In the genomic region with DNA sequence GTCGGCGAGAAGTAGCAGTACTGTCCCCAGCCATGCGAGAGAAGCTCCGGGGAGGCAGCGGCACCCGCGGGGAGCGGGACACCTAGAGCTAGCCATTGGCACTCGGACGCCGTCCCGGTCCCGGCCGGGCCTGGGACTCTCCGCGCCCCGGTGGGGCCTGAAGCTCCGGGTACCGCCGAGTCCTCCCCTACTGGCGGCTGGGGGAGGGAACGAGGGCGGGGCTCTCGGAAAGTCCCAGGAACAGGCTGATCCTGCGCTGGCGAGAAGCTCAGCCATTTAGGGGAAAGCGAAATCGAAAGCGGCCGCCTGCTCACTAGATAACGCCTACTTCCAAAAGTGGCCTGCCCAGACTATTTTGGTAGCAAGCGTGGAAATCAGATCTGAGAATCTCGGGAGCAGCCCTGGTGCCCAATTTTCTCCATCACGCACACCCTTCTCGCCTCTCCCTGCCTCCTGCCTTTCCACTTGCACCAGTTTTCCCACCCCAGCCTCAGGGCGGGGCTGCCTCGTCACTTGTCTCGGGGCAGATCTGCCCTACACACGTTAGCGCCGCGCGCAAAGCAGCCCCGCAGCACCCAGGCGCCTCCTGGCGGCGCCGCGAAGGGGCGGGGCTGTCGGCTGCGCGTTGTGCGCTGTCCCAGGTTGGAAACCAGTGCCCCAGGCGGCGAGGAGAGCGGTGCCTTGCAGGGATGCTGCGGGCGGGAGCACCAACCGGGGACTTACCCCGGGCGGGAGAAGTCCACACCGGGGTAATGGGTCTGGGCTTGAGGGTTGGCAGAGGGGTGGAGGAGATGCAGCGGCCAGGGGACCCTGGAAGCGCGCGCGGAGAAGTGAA, we compare ENCODE assay signal across 8 cellular contexts. TPM values are rescaled to one million over a fixed set of nuclear protein-coding genes. Genes with fewer than 3 reads are reported as not detected.
DNase-seq lines count a peak whose midpoint lies in the region; ATAC-seq, FAIRE-seq and TF ChIP-seq lines count a peak whose summit lies in the region.

A gene (plus strand): TSS at position 652 of the 835 bp plus-strand sequence. CDS start 38 bp downstream, at position 690.
A gene with protein sequence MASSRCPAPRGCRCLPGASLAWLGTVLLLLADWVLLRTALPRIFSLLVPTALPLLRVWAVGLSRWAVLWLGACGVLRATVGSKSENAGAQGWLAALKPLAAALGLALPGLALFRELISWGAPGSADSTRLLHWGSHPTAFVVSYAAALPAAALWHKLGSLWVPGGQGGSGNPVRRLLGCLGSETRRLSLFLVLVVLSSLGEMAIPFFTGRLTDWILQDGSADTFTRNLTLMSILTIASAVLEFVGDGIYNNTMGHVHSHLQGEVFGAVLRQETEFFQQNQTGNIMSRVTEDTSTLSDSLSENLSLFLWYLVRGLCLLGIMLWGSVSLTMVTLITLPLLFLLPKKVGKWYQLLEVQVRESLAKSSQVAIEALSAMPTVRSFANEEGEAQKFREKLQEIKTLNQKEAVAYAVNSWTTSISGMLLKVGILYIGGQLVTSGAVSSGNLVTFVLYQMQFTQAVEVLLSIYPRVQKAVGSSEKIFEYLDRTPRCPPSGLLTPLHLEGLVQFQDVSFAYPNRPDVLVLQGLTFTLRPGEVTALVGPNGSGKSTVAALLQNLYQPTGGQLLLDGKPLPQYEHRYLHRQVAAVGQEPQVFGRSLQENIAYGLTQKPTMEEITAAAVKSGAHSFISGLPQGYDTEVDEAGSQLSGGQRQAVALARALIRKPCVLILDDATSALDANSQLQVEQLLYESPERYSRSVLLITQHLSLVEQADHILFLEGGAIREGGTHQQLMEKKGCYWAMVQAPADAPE (minus strand): TSS at position 164 of the 835 bp plus-strand sequence. CDS start 68 bp downstream, at position 96.

- intact Hi-C loops in CD14-positive monocyte (cut with micrococcal nuclease) (loop anchor here (1.0 to 2.0 kb wide), 4 partner anchors 8 to 15 kb away; a partner anchor contains a TSS), lower leg skin (cut with DNase I; ENCODE audit: low total_unique reads) (loop anchor here (2.0 kb wide), 1 partner anchor 15 kb away; a partner anchor contains a TSS)
- intact Hi-C loops in activated CD4-positive, alpha-beta memory T cell treated with anti-CD3 and anti-CD28 coated beads for 36 hours (cut with micrococcal nuclease): loop anchor here (1.0 to 10.0 kb wide), 6 partner anchors 9 to 1279 kb away; a partner anchor contains a TSS

- POLR2A ChIA-PET in activated CD4-positive, alpha-beta memory T cell treated with anti-CD3 and anti-CD28 coated beads for 36 hours (lab: Charles Lee): interaction anchor here (0.6 to 7.6 kb wide), 11 partner anchors 12 to 1312 kb away, joined by 3 to 313 read pairs (median 4); a partner anchor contains a TSS

- WGBS in lower leg skin, 2 donors: 0 to 1% methylated on average over 34 to 45 of the region's 68 CpGs

- FAIRE-seq in GM19239 (lab: Jason Lieb, UNC): no peak

- peaks cover 59 to 63% of the 10 kb centered on the region in 2 donors for H3K36me3 Mint-ChIP-seq in CD14-positive monocyte
- peaks cover 82% of the 10 kb centered on the region for H3K36me3 Mint-ChIP-seq in activated CD4-positive, alpha-beta memory T cell treated with anti-CD3 and anti-CD28 coated beads for 36 hours

- H3K4me3 Mint-ChIP-seq in CD14-positive monocyte: peak within 1 kb of the TSS; percentile 99 to 100
- peak within 1 kb of the TSS; percentile 99 for H3K4me3 Mint-ChIP-seq in activated CD4-positive, alpha-beta memory T cell treated with anti-CD3 and anti-CD28 coated beads for 36 hours

- H3K27me3 Mint-ChIP-seq in CD14-positive monocyte (ENCODE audit: low read depth in 3 of 3): peaks cover 0 to 5% (median 1%) of the 10 kb centered on the region in 3 donors
- no peaks in the 10 kb centered on the region for H3K27me3 Mint-ChIP-seq in activated CD4-positive, alpha-beta memory T cell treated with anti-CD3 and anti-CD28 coated beads for 36 hours

- CTCF ChIA-PET in activated CD4-positive, alpha-beta memory T cell treated with anti-CD3 and anti-CD28 coated beads for 36 hours (lab: Charles Lee): interaction anchor here (0.7 to 19.8 kb wide), 16 partner anchors 11 to 134 kb away, joined by 3 to 917 read pairs (median 4); a partner anchor contains a TSS

- peaks cover 0 to 5% (median 2%) of the 10 kb centered on the region in 7 donors for H3K9me3 Mint-ChIP-seq in CD14-positive monocyte
- no peaks in the 10 kb centered on the region for H3K9me3 Mint-ChIP-seq in activated CD4-positive, alpha-beta memory T cell treated with anti-CD3 and anti-CD28 coated beads for 36 hours

- H3K4me3 ChIP-seq in lower leg skin (ENCODE audit: low read depth, poor library complexity, severe bottlenecking): peak within 1 kb of the TSS; percentile 90

- peak within 1 kb of the TSS; percentile 97 to 100 (median 99) for H3K27ac Mint-ChIP-seq in CD14-positive monocyte
- H3K27ac Mint-ChIP-seq in activated CD4-positive, alpha-beta memory T cell treated with anti-CD3 and anti-CD28 coated beads for 36 hours: peak within 1 kb of the TSS; percentile 98

- DNase-seq in CD14-positive monocyte (ENCODE audit: low spot score) (peak; percentile 91), GM19239 (ENCODE audit: insufficient read length, low spot score) (peak; percentile 78), NCI-H774 (lab: John Stamatoyannopoulos, UW) (peak; percentile 86), dermis microvascular lymphatic vessel endothelial cell (ENCODE audit: low read depth in 2 of 2) (peak; percentile 83 to 94), lower leg skin (ENCODE audit: low spot score in 2 of 2) (peak; percentile 95 to 99)
- DNase-seq in activated CD4-positive, alpha-beta memory T cell treated with anti-CD3 and anti-CD28 coated beads for 36 hours: peak; percentile 97
- DNase-seq in stimulated activated CD4-positive, alpha-beta T cell treated with anti-CD3 and anti-CD28 coated beads, Interleukin-4, amount 100 ng/mL, for 4 hours: peak; percentile 95 to 98

- peak; percentile 75 for ATAC-seq in HG03442 (IDR thresholded peaks at IDR 0.05; ENCODE audit: unreplicated experiment)

- TF ChIP-seq POLR2A in lower leg skin (IDR thresholded peaks at IDR 0.05): peak in 1 of 2 donors; percentile 73

- TF ChIP-seq CTCF in CD14-positive monocyte (IDR thresholded peaks at IDR 0.05) (peak; percentile 85), lower leg skin (IDR thresholded peaks at IDR 0.05) (peak in 1 of 3 donors; percentile 65)

- H3K4me1 Mint-ChIP-seq in CD14-positive monocyte: peaks cover 65% of the 10 kb centered on the region
- peaks cover 54% of the 10 kb centered on the region for H3K4me1 Mint-ChIP-seq in activated CD4-positive, alpha-beta memory T cell treated with anti-CD3 and anti-CD28 coated beads for 36 hours (ENCODE audit: low read depth)

RNA-seq across cellular contexts. Expression of the first gene that starts in this region (rescaled TPM):
- 100 to 1,000 TPM; 350 to 405 TPM for polyA plus RNA-seq in CD14-positive monocyte
- total RNA-seq in activated CD4-positive, alpha-beta memory T cell treated with anti-CD3 and anti-CD28 coated beads for 36 hours: 100 to 1,000 TPM; 296 to 302 TPM
- total RNA-seq in dermis microvascular lymphatic vessel endothelial cell (23.6 and 27.3 TPM in 2 replicates), lower leg skin (10 to 100 TPM; 25.4 to 29.9 (median 28.1) TPM)

RNA-seq across cellular contexts. Expression of the second gene that starts in this region (rescaled TPM):
- 100 to 1,000 TPM; 204 to 221 TPM for polyA plus RNA-seq in CD14-positive monocyte
- 100 to 1,000 TPM; 245 to 258 TPM for total RNA-seq in activated CD4-positive, alpha-beta memory T cell treated with anti-CD3 and anti-CD28 coated beads for 36 hours
- total RNA-seq in dermis microvascular lymphatic vessel endothelial cell (30.7 and 40.7 TPM in 2 replicates), lower leg skin (100 to 1,000 TPM in 3 of 4 donors, 10 to 100 TPM in 1; 90.7 to 113 (median 105) TPM)

Comparison
In these comparisons a context has a peak if more than half of its experiments do, and no peak if none do; other contexts are left out.
1. Peak in every context shown above with its lines: DNase-seq, ATAC-seq and H3K4me3 ChIP-seq.
2. RNA of the first gene that starts in this region (total RNA-seq): 296 to 302 TPM in activated CD4-positive, alpha-beta memory T cell treated with anti-CD3 and anti-CD28 coated beads for 36 hours; 25.4 to 29.9 TPM in lower leg skin and 23.6 to 27.3 TPM in dermis microvascular lymphatic vessel endothelial cell; every median in the first group is over 4 times any median in the second.